24 cellular contexts compared by ENCODE assay signal in the genomic region with DNA sequence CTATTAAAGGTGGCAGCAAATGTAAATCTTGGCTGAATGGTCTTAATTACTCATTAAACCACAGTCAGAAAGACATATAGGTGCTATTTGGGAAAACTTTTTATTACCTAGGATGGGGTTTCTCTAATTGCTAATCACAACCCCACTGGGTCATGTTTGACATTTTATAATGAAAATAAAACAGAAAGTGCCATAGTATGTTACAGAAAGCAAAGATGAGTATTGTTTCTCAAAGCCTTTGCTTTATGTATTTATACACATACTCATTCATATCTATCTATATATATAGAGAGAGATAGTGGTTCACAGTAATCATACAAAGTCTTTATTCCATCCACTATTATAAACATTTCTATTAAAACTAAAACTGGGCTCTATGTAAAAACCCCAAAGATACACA. TPM values are rescaled to one million over a fixed set of nuclear protein-coding genes. Genes with fewer than 3 reads are reported as not detected.
DNase-seq lines count a peak whose midpoint lies in the region; ATAC-seq, FAIRE-seq and TF ChIP-seq lines count a peak whose summit lies in the region.
"Had no signal": no experiment of that assay in that cellular context is flagged by ENCODE, and none has a peak within 500 bp of the region (broad histone marks: within the 10 kb centered on the region; RNA-seq: fewer than 3 reads in every experiment).

No MANE protein-coding gene starts in this region.

- peaks cover 3% of the 10 kb centered on the region for H3K9me3 Mint-ChIP-seq in activated CD8-positive, alpha-beta T cell treated with anti-CD3 and anti-CD28 coated beads for 36 hours
- H3K9me3 Mint-ChIP-seq in activated CD8-positive, alpha-beta T cell treated with anti-CD3 and anti-CD28 coated beads, Interleukin-2, amount 10 ng/mL, durations not matched to agents 7 days and 5 days (ENCODE audit: insufficient read depth), result no peaks in the 10 kb centered on the region
- peaks cover 16% of the 10 kb centered on the region for H3K9me3 Mint-ChIP-seq in mesothelial cell of epicardium
- H3K9me3 Mint-ChIP-seq: CD8-positive, alpha-beta T cell had no signal

- H3K4me3 Mint-ChIP-seq in activated CD8-positive, alpha-beta T cell treated with anti-CD3 and anti-CD28 coated beads for 36 hours, result no peak overlapping the region
- no peak overlapping the region for H3K4me3 Mint-ChIP-seq in activated CD8-positive, alpha-beta T cell treated with anti-CD3 and anti-CD28 coated beads, Interleukin-2, amount 10 ng/mL, durations not matched to agents 7 days and 5 days
- no peak overlapping the region for H3K4me3 Mint-ChIP-seq in mesothelial cell of epicardium
- H3K4me3 Mint-ChIP-seq: B cell; CD4-positive, alpha-beta T cell; CD8-positive, alpha-beta T cell had no signal

- POLR2A ChIA-PET in activated CD8-positive, alpha-beta T cell treated with anti-CD3 and anti-CD28 coated beads for 36 hours (lab: Charles Lee), result no interaction called here
- POLR2A ChIA-PET in activated CD8-positive, alpha-beta T cell treated with anti-CD3 and anti-CD28 coated beads, Interleukin-2, amount 10 ng/mL, durations not matched to agents 7 days and 5 days (lab: Charles Lee), result no interaction called here

- no peak for DNase-seq in activated CD4-positive, CD25-positive, alpha-beta regulatory T cell treated with anti-CD3 and anti-CD28 coated beads, Interleukin-2, amount 50 U/mL, for 72 hours
- DNase-seq in activated CD8-positive, alpha-beta T cell treated with anti-CD3 and anti-CD28 coated beads for 36 hours, result no peak
- DNase-seq in activated CD8-positive, alpha-beta T cell treated with anti-CD3 and anti-CD28 coated beads, Interleukin-2, amount 10 ng/mL, durations not matched to agents 7 days and 5 days, result no peak
- DNase-seq in kidney (no peak), NCI-H226 (no peak), mesothelial cell of epicardium (ENCODE audit: low spot score in 2 of 2, unreplicated experiment in 2 of 2) (no peak)
- DNase-seq: AML-193; Caco-2; Calu3; CD4-positive, alpha-beta T cell; CD8-positive, alpha-beta T cell; DMS79 treated with DMSO at 0.1 percent for 48 hours; GDM1 had no signal

- intact Hi-C loops in activated CD8-positive, alpha-beta T cell treated with anti-CD3 and anti-CD28 coated beads for 36 hours (cut with micrococcal nuclease), result no loop called here
- intact Hi-C loops in kidney (cut with DNase I), result no loop called here

- H3K36me3 Mint-ChIP-seq in activated CD8-positive, alpha-beta T cell treated with anti-CD3 and anti-CD28 coated beads for 36 hours (ENCODE audit: low read depth), result peaks cover 57% of the 10 kb centered on the region
- H3K36me3 Mint-ChIP-seq in activated CD8-positive, alpha-beta T cell treated with anti-CD3 and anti-CD28 coated beads, Interleukin-2, amount 10 ng/mL, durations not matched to agents 7 days and 5 days (ENCODE audit: low read depth), result peaks cover 64% of the 10 kb centered on the region
- peaks cover 52% of the 10 kb centered on the region for H3K36me3 Mint-ChIP-seq in mesothelial cell of epicardium

- H3K4me1 Mint-ChIP-seq in activated CD8-positive, alpha-beta T cell treated with anti-CD3 and anti-CD28 coated beads for 36 hours (ENCODE audit: low read depth), result peaks cover 18% of the 10 kb centered on the region
- H3K4me1 Mint-ChIP-seq in activated CD8-positive, alpha-beta T cell treated with anti-CD3 and anti-CD28 coated beads, Interleukin-2, amount 10 ng/mL, durations not matched to agents 7 days and 5 days (ENCODE audit: low read depth), result peaks cover 15% of the 10 kb centered on the region
- H3K4me1 Mint-ChIP-seq in mesothelial cell of epicardium, result no peaks in the 10 kb centered on the region

- ATAC-seq in activated CD4-positive, CD25-positive, alpha-beta regulatory T cell treated with anti-CD3 and anti-CD28 coated beads, Interleukin-2, amount 50 U/mL, for 24 hours, result peak; percentile 55 to 67
- ATAC-seq in activated CD8-positive, alpha-beta T cell treated with anti-CD3 and anti-CD28 coated beads for 36 hours, result peak; percentile 13
- ATAC-seq in activated CD8-positive, alpha-beta T cell treated with anti-CD3 and anti-CD28 coated beads, Interleukin-2, amount 10 ng/mL, durations not matched to agents 7 days and 5 days, result no peak
- ATAC-seq: A549; CD8-positive, alpha-beta T cell; GM12878 had no signal

- no peak overlapping the region for H3K27ac ChIP-seq in kidney (ENCODE audit: low read depth in 2 of 2, low read length in 2 of 2)
- H3K27ac ChIP-seq: 22Rv1; A549; BLaER1 treated with 17β-estradiol and CSF1 and Interleukin-3, amounts not matched to agents 10 nM and 100 nM; C4-2B had no signal

- peak overlapping the region; percentile 49 for H3K27ac Mint-ChIP-seq in activated CD8-positive, alpha-beta T cell treated with anti-CD3 and anti-CD28 coated beads for 36 hours
- no peak overlapping the region for H3K27ac Mint-ChIP-seq in activated CD8-positive, alpha-beta T cell treated with anti-CD3 and anti-CD28 coated beads, Interleukin-2, amount 10 ng/mL, durations not matched to agents 7 days and 5 days
- H3K27ac Mint-ChIP-seq in mesothelial cell of epicardium, result no peak overlapping the region
- H3K27ac Mint-ChIP-seq: B cell; CD4-positive, alpha-beta T cell had no signal

- H3K4me3 ChIP-seq in kidney (ENCODE audit: low read length in 2 of 2), result no peak overlapping the region
- H3K4me3 ChIP-seq: A549; BLaER1 treated with 17β-estradiol and CSF1 and Interleukin-3, amounts not matched to agents 10 nM and 100 nM; GM12878 had no signal

- no peaks in the 10 kb centered on the region for H3K9me3 ChIP-seq in kidney (ENCODE audit: control insufficient read depth in 1 of 2, low read length in 2 of 2)
- H3K9me3 ChIP-seq: A549, Caco-2 had no signal

- peaks cover 6 to 35% of the 10 kb centered on the region in 2 donors for H3K36me3 ChIP-seq in kidney (ENCODE audit: control insufficient read depth in 1 of 2, insufficient read depth in 2 of 2, low read length in 2 of 2)

- no peak for TF ChIP-seq CTCF in activated CD8-positive, alpha-beta T cell treated with anti-CD3 and anti-CD28 coated beads for 36 hours (IDR thresholded peaks at IDR 0.05)
- TF ChIP-seq CTCF in kidney (IDR thresholded peaks at IDR 0.05; ENCODE audit: borderline replicate concordance, extremely low read depth, insufficient read depth), result no peak
- TF ChIP-seq CTCF in mesothelial cell of epicardium (IDR thresholded peaks at IDR 0.05; ENCODE audit: unreplicated experiment), result no peak

- H3K4me1 ChIP-seq in kidney (ENCODE audit: control insufficient read depth in 1 of 2, insufficient read depth in 1 of 2, low read depth in 1 of 2, low read length in 2 of 2), result no peaks in the 10 kb centered on the region
- H3K4me1 ChIP-seq: A549; BLaER1 treated with 17β-estradiol and CSF1 and Interleukin-3, amounts not matched to agents 10 nM and 100 nM; Caco-2 had no signal

- peak; percentile 74 for FAIRE-seq in G401.6 (lab: Jason Lieb, UNC)
- FAIRE-seq in kidney (lab: Jason Lieb, UNC), result peak; percentile 47
- FAIRE-seq: A549, D721Med, GM12878, GM12892, GM19239 had no signal

- no peaks in the 10 kb centered on the region for H3K27me3 Mint-ChIP-seq in activated CD8-positive, alpha-beta T cell treated with anti-CD3 and anti-CD28 coated beads for 36 hours
- no peaks in the 10 kb centered on the region for H3K27me3 Mint-ChIP-seq in activated CD8-positive, alpha-beta T cell treated with anti-CD3 and anti-CD28 coated beads, Interleukin-2, amount 10 ng/mL, durations not matched to agents 7 days and 5 days (ENCODE audit: low read depth)
- H3K27me3 Mint-ChIP-seq in mesothelial cell of epicardium (ENCODE audit: low read depth), result no peaks in the 10 kb centered on the region
- H3K27me3 Mint-ChIP-seq: B cell; CD4-positive, alpha-beta T cell had no signal

- H3K9ac ChIP-seq in kidney (ENCODE audit: low read length in 2 of 2), result no peak overlapping the region
- H3K9ac ChIP-seq: BLaER1 treated with 17β-estradiol and CSF1 and Interleukin-3, amounts not matched to agents 10 nM and 100 nM had no signal

- CTCF ChIA-PET in activated CD8-positive, alpha-beta T cell treated with anti-CD3 and anti-CD28 coated beads for 36 hours (lab: Charles Lee), result no interaction called here
- CTCF ChIA-PET in activated CD8-positive, alpha-beta T cell treated with anti-CD3 and anti-CD28 coated beads, Interleukin-2, amount 10 ng/mL, durations not matched to agents 7 days and 5 days (lab: Charles Lee), result no interaction called here

RNA-seq across cellular contexts. Expression of a gene that starts 18.2 kb away (rescaled TPM):
- 10 to 100 TPM; 13.2 to 18.4 TPM for total RNA-seq in activated CD8-positive, alpha-beta T cell treated with anti-CD3 and anti-CD28 coated beads for 36 hours
- total RNA-seq in activated CD8-positive, alpha-beta T cell treated with anti-CD3 and anti-CD28 coated beads, Interleukin-2, amount 10 ng/mL, durations not matched to agents 7 days and 5 days, result 10 to 100 TPM; 18.5 to 20.6 TPM
- 33.7 TPM for total RNA-seq in kidney
- 16.2 TPM for polyA plus RNA-seq in kidney (ENCODE audit: insufficient read depth, low read depth, low replicate concordance)
- total RNA-seq in mesothelial cell of epicardium, result 34.7 to 38.7 TPM (median 37.6 TPM) in 3 replicates

RNA-seq across cellular contexts. Expression of a gene that starts 48.6 kb away (rescaled TPM):
- total RNA-seq in activated CD8-positive, alpha-beta T cell treated with anti-CD3 and anti-CD28 coated beads for 36 hours, result 1 to 10 TPM; 7.4 to 8.8 TPM
- total RNA-seq in activated CD8-positive, alpha-beta T cell treated with anti-CD3 and anti-CD28 coated beads, Interleukin-2, amount 10 ng/mL, durations not matched to agents 7 days and 5 days, result 10 to 100 TPM; 12.5 to 13.4 TPM
- 11.7 TPM for total RNA-seq in kidney
- polyA plus RNA-seq in kidney (ENCODE audit: insufficient read depth, low read depth, low replicate concordance), result 7.6 TPM
- total RNA-seq in mesothelial cell of epicardium, result 13.6 to 14.8 TPM (median 13.6 TPM) in 3 replicates
